1 cellular context compared by ENCODE assay signal in the genomic region with DNA sequence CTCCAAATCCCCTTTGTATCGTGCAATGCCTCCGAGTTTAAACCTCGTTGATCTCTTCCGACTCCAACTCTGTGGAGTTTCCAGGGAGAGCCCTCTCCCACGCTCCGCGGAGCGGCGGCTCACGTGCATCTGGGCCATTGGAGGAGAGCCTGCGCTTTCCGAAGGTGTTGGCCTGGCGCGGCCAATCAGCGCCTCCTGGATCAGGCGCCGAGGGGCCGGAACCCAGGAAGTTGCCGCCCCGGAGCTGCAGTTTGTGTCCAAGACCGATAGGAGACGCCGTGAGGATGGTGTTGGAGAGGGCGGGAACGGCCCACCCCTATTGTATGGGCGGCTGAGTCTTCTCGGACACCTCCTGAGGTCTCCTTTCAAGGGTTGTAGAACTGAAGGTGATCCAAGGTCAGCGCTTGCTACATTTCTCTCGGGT.
TF ChIP-seq lines count a peak whose summit lies in the region.

No MANE protein-coding gene starts in this region.

TF ChIP-seq in IMR-90, 13 proteins besides CTCF, POLR2A, EP300 and RAD21:
- TF ChIP-seq MAZ (IDR thresholded peaks at IDR 0.05; ENCODE audit: borderline replicate concordance, low read depth, low read length) (peak; percentile 38; the same call in 1 of the 2 replicates), MXI1 (IDR thresholded peaks at IDR 0.05; ENCODE audit: borderline replicate concordance, low read depth, low read length) (peak; percentile 59; the same call in 1 of the 2 replicates), SMC3 (IDR thresholded peaks at IDR 0.05; ENCODE audit: low read depth, low read length) (peak; percentile 54), BHLHE40 (IDR thresholded peaks at IDR 0.05; ENCODE audit: low read depth, low read length) (peak; percentile 92), MAFK (IDR thresholded peaks at IDR 0.05; ENCODE audit: low read depth, low read length) (no peak)
